In the genomic region with DNA sequence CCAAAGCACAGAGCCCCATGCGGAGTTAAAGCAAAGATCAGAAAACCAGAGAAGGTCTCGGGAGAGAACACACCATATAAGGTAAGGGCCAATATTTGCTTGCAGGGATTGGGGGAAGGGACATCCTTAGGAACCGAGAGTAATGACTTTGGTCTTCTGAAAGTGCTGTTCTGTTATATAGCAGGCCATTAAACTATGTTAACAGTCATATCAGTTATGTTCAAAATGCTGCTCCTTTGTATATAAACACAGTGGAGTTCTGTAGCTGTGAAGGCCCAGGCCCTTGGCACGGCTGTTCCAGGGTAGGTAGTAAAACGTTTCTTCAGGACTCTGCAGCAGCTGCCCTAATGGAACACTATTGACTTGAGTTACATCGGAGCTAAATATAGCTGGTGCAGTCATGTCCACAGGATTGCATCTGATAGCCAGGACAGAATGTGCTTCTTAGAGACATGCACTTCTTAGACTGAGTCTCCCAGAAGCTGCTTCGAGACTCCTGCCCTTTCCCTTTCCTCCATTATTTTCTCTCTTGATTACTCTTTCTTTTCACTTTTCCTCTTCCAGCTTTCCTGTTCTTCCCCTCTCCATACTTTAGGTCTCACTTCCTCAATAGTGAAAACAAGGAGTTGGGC, we compare ENCODE assay signal across 9 cellular contexts.
A peak's percentile ranks its signal among the peaks of the same experiment; 100 is the strongest.
DNase-seq lines count a peak whose midpoint lies in the region; ATAC-seq and TF ChIP-seq lines count a peak whose summit lies in the region.
"Had no signal": no experiment of that assay in that cellular context is flagged by ENCODE, and none has a peak within 500 bp of the region (broad histone marks: within the 10 kb centered on the region; RNA-seq: fewer than 3 reads in every experiment).

No MANE protein-coding gene starts in this region.

- H3K9ac ChIP-seq in MM.1S (ENCODE audit: low read length), result peak overlapping the region; percentile 45; the same call in 1 of the 2 replicates
- H3K9ac ChIP-seq in fibroblast of lung (ENCODE audit: insufficient read depth, low read length), result no peak overlapping the region

- peaks cover 31% of the 10 kb centered on the region for H3F3A ChIP-seq in MM.1S (ENCODE audit: insufficient read depth, low read length)

- H4K20me1 ChIP-seq in MM.1S (ENCODE audit: insufficient read depth, low read length) (no peaks in the 10 kb centered on the region), fibroblast of lung (ENCODE audit: control insufficient read depth, extremely low read depth, insufficient read depth, low read length) (no peaks in the 10 kb centered on the region)

- H3K4me1 ChIP-seq in MM.1S (ENCODE audit: low read length), result peaks cover 62% of the 10 kb centered on the region
- H3K4me1 ChIP-seq in fibroblast of lung (ENCODE audit: control insufficient read depth, extremely low read depth, insufficient read depth, low read length), result peaks cover 6% of the 10 kb centered on the region

- no peaks in the 10 kb centered on the region for H3K36me3 ChIP-seq in MM.1S (replicated peaks; ENCODE audit: insufficient read depth, low read length)
- no peaks in the 10 kb centered on the region for H3K36me3 ChIP-seq in fibroblast of lung (ENCODE audit: control insufficient read depth, insufficient read depth, low read length)
- no peaks in the 10 kb centered on the region for H3K36me3 ChIP-seq in MG63

- DNase-seq in DMS153 (lab: John Stamatoyannopoulos, UW) (peak; percentile 43), MM.1S (peak; percentile 70), fibroblast of lung (ENCODE audit: low read depth in 2 of 2) (peak; percentile 75 to 93), occipital lobe (lab: John Stamatoyannopoulos, UW) (peak; percentile 5), NCI-H226 (no peak), MG63 (no peak)
- DNase-seq: activated naive CD8-positive, alpha-beta T cell treated with anti-CD3 and anti-CD28 coated beads, Interleukin-2, amount 50 U/mL, for 24 hours had no signal

- peaks cover 80% of the 10 kb centered on the region for H3K79me2 ChIP-seq in MM.1S (ENCODE audit: low read length)
- no peaks in the 10 kb centered on the region for H3K79me2 ChIP-seq in fibroblast of lung (ENCODE audit: control insufficient read depth, insufficient read depth, low read length)

- no peaks in the 10 kb centered on the region for H3K9me3 ChIP-seq in MM.1S (replicated peaks; ENCODE audit: insufficient read depth, low read length)
- no peaks in the 10 kb centered on the region for H3K9me3 ChIP-seq in fibroblast of lung (ENCODE audit: control insufficient read depth, insufficient read depth, low read depth, low read length)
- H3K9me3 ChIP-seq in MG63, result no peaks in the 10 kb centered on the region

- H3K4me2 ChIP-seq in MM.1S (ENCODE audit: low read depth, low read length), result peak overlapping the region; percentile 51
- H3K4me2 ChIP-seq in fibroblast of lung (ENCODE audit: extremely low read depth, insufficient read depth, low read length), result no peak overlapping the region

- H3K4me3 ChIP-seq in MM.1S (ENCODE audit: low read length) (peak overlapping the region; percentile 20; the same call in 1 of the 2 replicates), fibroblast of lung (replicated peaks in 1 of 4; ENCODE audit: control extremely low read depth in 1 of 4, insufficient read depth in 1 of 4, low read depth in 3 of 4, low read length in 4 of 4) (no peak overlapping the region), MG63 (no peak overlapping the region)

- H3K27me3 ChIP-seq in MM.1S (replicated peaks; ENCODE audit: insufficient read depth, low read length), result no peaks in the 10 kb centered on the region
- H3K27me3 ChIP-seq in fibroblast of lung (ENCODE audit: control insufficient read depth, insufficient read depth, low read length), result no peaks in the 10 kb centered on the region
- H3K27me3 ChIP-seq in MG63, result no peaks in the 10 kb centered on the region

- TF ChIP-seq CTCF in MM.1S (IDR thresholded peaks at IDR 0.05; ENCODE audit: low read length), result no peak
- TF ChIP-seq CTCF in fibroblast of lung (conservative IDR thresholded peaks at IDR 0.05 in 1 of 2, IDR thresholded peaks at IDR 0.05 in 1 of 2; ENCODE audit: low read depth in 1 of 2, low read length in 2 of 2), result no peak

- H3K27ac ChIP-seq in MM.1S (ENCODE audit: low read length) (peak overlapping the region; percentile 74), fibroblast of lung (ENCODE audit: insufficient read depth, low read length) (no peak overlapping the region)

- no peak for ATAC-seq in GM18870 (IDR thresholded peaks at IDR 0.05; ENCODE audit: unreplicated experiment)
- ATAC-seq in GM19397 (IDR thresholded peaks at IDR 0.05; ENCODE audit: unreplicated experiment), result no peak

- H2AFZ ChIP-seq in MM.1S (ENCODE audit: low read length) (no peak overlapping the region), fibroblast of lung (ENCODE audit: low read length) (no peak overlapping the region)

- no peaks in the 10 kb centered on the region for H3K9me2 ChIP-seq in MM.1S (replicated peaks; ENCODE audit: insufficient read depth, low read length)

Comparison
In these comparisons a context has a peak if more than half of its experiments do, and no peak if none do; other contexts are left out.
1. DNase-seq: peak in DMS153 (single experiment), MM.1S (single experiment), fibroblast of lung (2 of 2) and occipital lobe (single experiment); none in NCI-H226 (single experiment) and MG63 (single experiment).